Comparison of ENCODE assay signal across 11 cellular contexts in the genomic region with DNA sequence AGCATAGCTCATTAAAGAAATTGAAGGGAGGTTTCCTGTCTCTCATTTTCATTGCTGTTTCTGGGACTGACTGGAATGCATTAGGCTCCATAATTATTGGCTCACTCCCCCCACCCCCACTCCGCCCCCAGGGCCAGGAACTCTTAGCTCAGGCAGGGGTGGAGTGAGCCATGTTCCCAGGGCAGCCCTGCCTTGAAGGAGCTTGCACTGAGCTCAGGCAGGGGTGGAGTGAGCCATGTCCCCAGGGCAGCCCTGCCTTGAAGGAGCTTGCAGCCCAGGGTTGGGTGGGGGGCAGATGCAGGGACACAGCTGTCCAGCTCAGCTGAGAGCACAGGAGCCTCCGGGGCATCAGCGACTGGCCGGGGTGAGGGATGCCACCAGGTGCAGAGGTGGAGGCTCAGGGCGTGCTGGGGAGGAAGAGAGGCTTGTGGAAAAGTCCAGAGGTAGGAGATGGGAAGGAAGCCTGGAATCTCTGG. TPM values are rescaled to one million over a fixed set of nuclear protein-coding genes. Genes with fewer than 3 reads are reported as not detected.
DNase-seq lines count a peak whose midpoint lies in the region; ATAC-seq and TF ChIP-seq lines count a peak whose summit lies in the region.
"Had no signal": no experiment of that assay in that cellular context is flagged by ENCODE, and none has a peak within 500 bp of the region (broad histone marks: within the 10 kb centered on the region; RNA-seq: fewer than 3 reads in every experiment).

No MANE protein-coding gene starts in this region.

- WGBS in thyroid gland, 2 donors = 78 to 95% methylated on average over 5 of the region's 5 CpGs

- intact Hi-C loops in Caco-2 (cut with micrococcal nuclease; ENCODE audit: unreplicated experiment) = no loop called here
- intact Hi-C loops in cardiac septum (cut with DNase I) = loop anchor here (5.0 kb wide), 1 partner anchor 88 kb away; no protein-coding TSS in a partner anchor
- intact Hi-C loops in thyroid gland (cut with DNase I) = no loop called here

- H3K27me3 ChIP-seq in Caco-2 (replicated peaks; ENCODE audit: control insufficient read depth, insufficient read depth, low read length) (no peaks in the 10 kb centered on the region), thyroid gland (no peaks in the 10 kb centered on the region)
- H3K27me3 ChIP-seq: neutrophil had no signal

- H3K4me3 ChIP-seq in Caco-2 (ENCODE audit: low read depth, low read length) = no peak overlapping the region
- no peak overlapping the region for H3K4me3 ChIP-seq in thyroid gland (replicated peaks in 1 of 3)

- CTCF ChIA-PET in Caco-2 (lab: Charles Lee) = interaction anchor here (0.6 to 0.9 kb wide), 3 partner anchors 14 to 671 kb away, joined by 3 read pairs; no protein-coding TSS in a partner anchor

- no peaks in the 10 kb centered on the region for H3K9me3 ChIP-seq in Caco-2
- H3K9me3 ChIP-seq in thyroid gland = no peaks in the 10 kb centered on the region
- H3K9me3 ChIP-seq: neutrophil had no signal

- H3K36me3 Mint-ChIP-seq in Caco-2 (ENCODE audit: insufficient read depth, unreplicated experiment) = peaks cover 20% of the 10 kb centered on the region
- H3K36me3 Mint-ChIP-seq in progenitor cell of endocrine pancreas (ENCODE audit: insufficient read depth) = peaks cover 22% of the 10 kb centered on the region

- H3K36me3 ChIP-seq in Caco-2 (ENCODE audit: control insufficient read depth, insufficient read depth, low read length) (no peaks in the 10 kb centered on the region), thyroid gland (no peaks in the 10 kb centered on the region)

- peak overlapping the region; percentile 20 for H3K4me3 Mint-ChIP-seq in Caco-2 (ENCODE audit: unreplicated experiment)
- H3K4me3 Mint-ChIP-seq in progenitor cell of endocrine pancreas (ENCODE audit: low read depth) = no peak overlapping the region

- H3K4me1 ChIP-seq in Caco-2 (peaks cover 18% of the 10 kb centered on the region), thyroid gland (peaks cover 9 to 19% of the 10 kb centered on the region in 2 donors)

- no peak overlapping the region for H3K27ac ChIP-seq in thyroid gland
- H3K27ac ChIP-seq: neutrophil had no signal

- no peaks in the 10 kb centered on the region for H3K27me3 Mint-ChIP-seq in Caco-2 (ENCODE audit: insufficient read depth, unreplicated experiment)
- H3K27me3 Mint-ChIP-seq in progenitor cell of endocrine pancreas = no peaks in the 10 kb centered on the region

- TF ChIP-seq CTCF in Caco-2 (IDR thresholded peaks at IDR 0.05; ENCODE audit: insufficient read depth in 1 of 2, low read depth in 1 of 2, low read length in 1 of 2, severe bottlenecking in 1 of 2, unreplicated experiment in 1 of 2) (no peak), progenitor cell of endocrine pancreas (IDR thresholded peaks at IDR 0.05; ENCODE audit: unreplicated experiment) (no peak), thyroid gland (IDR thresholded peaks at IDR 0.05) (no peak)

- peak in 1 of 2 donors; percentile 11 for TF ChIP-seq POLR2A in thyroid gland (IDR thresholded peaks at IDR 0.05)

- H3K9me3 Mint-ChIP-seq in Caco-2 (ENCODE audit: unreplicated experiment) = no peaks in the 10 kb centered on the region
- peaks cover 9% of the 10 kb centered on the region for H3K9me3 Mint-ChIP-seq in progenitor cell of endocrine pancreas (ENCODE audit: low read depth)

- H3K27ac Mint-ChIP-seq in Caco-2 (ENCODE audit: unreplicated experiment) (peak overlapping the region; percentile 32), progenitor cell of endocrine pancreas (peak overlapping the region; percentile 93)

- POLR2A ChIA-PET in Caco-2 (lab: Charles Lee) = no interaction called here

- DNase-seq in Caco-2 = peak in 1 of 2 experiments; percentile 60
- DNase-seq in T1000 (lab: John Stamatoyannopoulos, UW) = peak; percentile 47
- DNase-seq in cardiac septum (ENCODE audit: low spot score) = peak; percentile 58
- no peak for DNase-seq in progenitor cell of endocrine pancreas (ENCODE audit: low spot score, unreplicated experiment)
- DNase-seq in stimulated activated CD4-positive, alpha-beta T cell treated with anti-CD3 and anti-CD28 coated beads, Interleukin-4, amount 100 ng/mL, for 4 hours = no peak
- no peak for DNase-seq in thyroid gland
- DNase-seq: activated CD4-positive, alpha-beta T cell treated with anti-CD3 and anti-CD28 coated beads for 1 hour; DMS79 had no signal

- no TSS peak for BruUV-seq in Caco-2 (replicated peaks; lab: Mats Ljungman, UMichigan)

- H3K4me1 Mint-ChIP-seq in Caco-2 (ENCODE audit: low read depth, unreplicated experiment) = no peaks in the 10 kb centered on the region
- peaks cover 37% of the 10 kb centered on the region for H3K4me1 Mint-ChIP-seq in progenitor cell of endocrine pancreas (ENCODE audit: low read depth)

- no peak for ATAC-seq in GM18517 (IDR thresholded peaks at IDR 0.05; ENCODE audit: unreplicated experiment)
- ATAC-seq in GM19397 (IDR thresholded peaks at IDR 0.05; ENCODE audit: unreplicated experiment) = no peak

RNA-seq across cellular contexts. Expression of a gene that starts 39.1 kb away (rescaled TPM):
- total RNA-seq in Caco-2 (2022) = 136 and 140 TPM in 2 replicates
- 38.8 TPM for total RNA-seq in cardiac septum
- total RNA-seq in progenitor cell of endocrine pancreas = 58.2 and 63.9 TPM in 2 replicates
- 10 to 100 TPM; 48.0 to 84.2 (median 53.9) TPM for total RNA-seq in thyroid gland

RNA-seq across cellular contexts. Expression of a gene that starts 55.0 kb away (rescaled TPM):
- total RNA-seq in Caco-2 (2022) (59.4 and 59.9 TPM in 2 replicates), cardiac septum (134 TPM), progenitor cell of endocrine pancreas (44.9 and 51.2 TPM in 2 replicates), thyroid gland (10 to 100 TPM in 2 of 4 donors, 1 to 10 TPM in 2; 8.8 to 15.3 (median 10.4) TPM)

Comparison
In these comparisons a context has a peak if more than half of its experiments do, and no peak if none do; other contexts are left out.
1. DNase-seq: peak in T1000 (single experiment) and cardiac septum (single experiment); none in progenitor cell of endocrine pancreas (single experiment), stimulated activated CD4-positive, alpha-beta T cell treated with anti-CD3 and anti-CD28 coated beads, Interleukin-4, amount 100 ng/mL, for 4 hours (0 of 2) and thyroid gland (0 of 2).